In genomic region chr2:189338119-189338518, GRCh38 we compare ENCODE assay signal across 1 cellular context.
TF ChIP-seq lines count a peak whose summit lies in the region.

No MANE protein-coding gene starts in this region.

TF ChIP-seq in IMR-90, 13 proteins besides CTCF, POLR2A, EP300 and RAD21:
- TF ChIP-seq NFE2L2 (IDR thresholded peaks at IDR 0.05; ENCODE audit: low read depth, low read length) (no peak), MAFK (IDR thresholded peaks at IDR 0.05; ENCODE audit: low read depth, low read length) (no peak), RCOR1 (IDR thresholded peaks at IDR 0.05; ENCODE audit: insufficient replicate concordance, low read length) (no peak), BHLHE40 (IDR thresholded peaks at IDR 0.05; ENCODE audit: low read depth, low read length) (no peak), CEBPB (IDR thresholded peaks at IDR 0.05; ENCODE audit: low read depth, low read length) (no peak), MAZ (IDR thresholded peaks at IDR 0.05; ENCODE audit: borderline replicate concordance, low read depth, low read length) (no peak), ELK1 (IDR thresholded peaks at IDR 0.05; ENCODE audit: borderline replicate concordance, low read depth, low read length) (no peak), USF2 (IDR thresholded peaks at IDR 0.05; ENCODE audit: low read depth, low read length) (no peak), FOS (IDR thresholded peaks at IDR 0.05; ENCODE audit: low read depth, low read length) (no peak), MXI1 (IDR thresholded peaks at IDR 0.05; ENCODE audit: borderline replicate concordance, low read depth, low read length) (no peak), SMC3 (IDR thresholded peaks at IDR 0.05; ENCODE audit: low read depth, low read length) (no peak), CHD1 (IDR thresholded peaks at IDR 0.05; ENCODE audit: low read depth, low read length) (no peak), RFX5 (IDR thresholded peaks at IDR 0.05; ENCODE audit: low read depth, low read length) (no peak)
